Comparison of ENCODE assay signal across 38 cellular contexts in genomic region chr3:182035324-182035723, GRCh38.
"Had no signal": no experiment of that assay in that cellular context is flagged by ENCODE, and none has a peak within 500 bp of the region (broad histone marks: within the 10 kb centered on the region; RNA-seq: fewer than 3 reads in every experiment).

No MANE protein-coding gene starts in this region.

- H3K27ac Mint-ChIP-seq: activated naive CD4-positive, alpha-beta T cell treated with anti-CD3 and anti-CD28 coated beads for 36 hours; activated naive CD4-positive, alpha-beta T cell treated with anti-CD3 and anti-CD28 coated beads, Interleukin-2, amount 10 ng/mL, durations not matched to agents 7 days and 5 days; activated naive CD4-positive, alpha-beta T cell treated with anti-CD3 and anti-CD28 coated beads, Interleukin-2, amount 50 U/mL, for 24 hours; activated naive CD4-positive, alpha-beta T cell treated with anti-CD3 and anti-CD28 coated beads, Interleukin-2, amount 50 U/mL, for 72 hours; activated naive CD8-positive, alpha-beta T cell; activated naive CD8-positive, alpha-beta T cell treated with anti-CD3 and anti-CD28 coated beads for 36 hours; activated naive CD8-positive, alpha-beta T cell treated with anti-CD3 and anti-CD28 coated beads, Interleukin-2, amount 10 ng/mL, durations not matched to agents 7 days and 5 days; activated naive CD8-positive, alpha-beta T cell treated with anti-CD3 and anti-CD28 coated beads, Interleukin-2, amount 50 U/mL, for 24 hours; activated T-cell treated with anti-CD3 and anti-CD28 coated beads, Interleukin-2, amount 50 U/mL, for 24 hours; activated T-cell treated with anti-CD3 and anti-CD28 coated beads, Interleukin-2, amount 50 U/mL, for 72 hours; activated T-helper 1 cell treated with anti-CD3 and anti-CD28 coated beads, Interleukin-12 subunit alpha, Interleukin-12 subunit beta, Interleukin-2, Interleukin-4 antibody, amounts not matched to agents 30 ng/mL and 10 ng/mL and 1 ng/mL, durations not matched to agents 14 hours and 24 hours and 36 hours; activated T-helper 17 cell treated with anti-CD3 and anti-CD28 coated beads, Interleukin-2, amount 50 U/mL, for 72 hours; activated T-helper 2 cell treated with anti-CD3 and anti-CD28 coated beads, Interferon-gamma antibody, Interleukin-2, Interleukin-4, amounts not matched to agents 10 μg/mL and 5 μg/mL and 100 μg/mL, durations not matched to agents 14 hours and 24 hours and 36 hours; brain had no signal

- H3K27me3 ChIP-seq: adrenal gland, ascending aorta, body of pancreas, brain microvascular endothelial cell, breast epithelium, cardiac muscle cell had no signal

- H3K27me3 Mint-ChIP-seq: activated naive CD4-positive, alpha-beta T cell treated with anti-CD3 and anti-CD28 coated beads, Interleukin-2, amount 10 ng/mL, durations not matched to agents 7 days and 5 days; activated naive CD4-positive, alpha-beta T cell treated with anti-CD3 and anti-CD28 coated beads, Interleukin-2, amount 50 U/mL, for 24 hours; activated naive CD8-positive, alpha-beta T cell treated with anti-CD3 and anti-CD28 coated beads for 36 hours; activated naive CD8-positive, alpha-beta T cell treated with anti-CD3 and anti-CD28 coated beads, Interleukin-2, amount 10 ng/mL, durations not matched to agents 7 days and 5 days; activated naive CD8-positive, alpha-beta T cell treated with anti-CD3 and anti-CD28 coated beads, Interleukin-2, amount 50 U/mL, for 24 hours; activated T-cell treated with anti-CD3 and anti-CD28 coated beads, Interleukin-2, amount 50 U/mL, for 24 hours; activated T-helper 17 cell treated with anti-CD3 and anti-CD28 coated beads, Interleukin-2, amount 50 U/mL, for 72 hours; brain; central memory CD8-positive, alpha-beta T cell had no signal

- H3K4me3 ChIP-seq: adrenal gland, ascending aorta, body of pancreas, breast epithelium, cardiac muscle cell had no signal

- H3K9me3 Mint-ChIP-seq: activated naive CD8-positive, alpha-beta T cell treated with anti-CD3 and anti-CD28 coated beads for 36 hours; activated T-helper 2 cell treated with anti-CD3 and anti-CD28 coated beads, Interferon-gamma antibody, Interleukin-2, Interleukin-4, amounts not matched to agents 10 μg/mL and 5 μg/mL and 100 μg/mL, durations not matched to agents 14 hours and 24 hours and 36 hours had no signal

- H3K27ac ChIP-seq: adrenal gland, ascending aorta, body of pancreas, brain microvascular endothelial cell, breast epithelium, cardiac muscle cell had no signal

- H3K9me3 ChIP-seq: adrenal gland, ascending aorta, body of pancreas, breast epithelium had no signal

- ATAC-seq: activated naive CD4-positive, alpha-beta T cell treated with anti-CD3 and anti-CD28 coated beads, Interleukin-2, amount 50 U/mL, for 72 hours; activated naive CD8-positive, alpha-beta T cell treated with anti-CD3 and anti-CD28 coated beads, Interleukin-2, amount 50 U/mL, for 24 hours; activated T-cell treated with anti-CD3 and anti-CD28 coated beads, Interleukin-2, amount 50 U/mL, for 4 hours; activated T-cell treated with anti-CD3 and anti-CD28 coated beads, Interleukin-2, amount 50 U/mL, for 72 hours; activated T-helper 17 cell treated with anti-CD3 and anti-CD28 coated beads, Interleukin-2, amount 50 U/mL, for 72 hours; body of pancreas had no signal

- H3K36me3 Mint-ChIP-seq: activated naive CD4-positive, alpha-beta T cell treated with anti-CD3 and anti-CD28 coated beads, Interleukin-2, amount 10 ng/mL, durations not matched to agents 7 days and 5 days; activated naive CD4-positive, alpha-beta T cell treated with anti-CD3 and anti-CD28 coated beads, Interleukin-2, amount 50 U/mL, for 24 hours; activated naive CD4-positive, alpha-beta T cell treated with anti-CD3 and anti-CD28 coated beads, Interleukin-2, amount 50 U/mL, for 72 hours; activated naive CD8-positive, alpha-beta T cell; activated naive CD8-positive, alpha-beta T cell treated with anti-CD3 and anti-CD28 coated beads for 36 hours; activated naive CD8-positive, alpha-beta T cell treated with anti-CD3 and anti-CD28 coated beads, Interleukin-2, amount 10 ng/mL, durations not matched to agents 7 days and 5 days; brain had no signal

- H3K4me3 Mint-ChIP-seq: activated naive CD4-positive, alpha-beta T cell treated with anti-CD3 and anti-CD28 coated beads for 36 hours; activated naive CD4-positive, alpha-beta T cell treated with anti-CD3 and anti-CD28 coated beads, Interleukin-2, amount 10 ng/mL, durations not matched to agents 7 days and 5 days; activated naive CD4-positive, alpha-beta T cell treated with anti-CD3 and anti-CD28 coated beads, Interleukin-2, amount 50 U/mL, for 24 hours; activated naive CD8-positive, alpha-beta T cell; activated naive CD8-positive, alpha-beta T cell treated with anti-CD3 and anti-CD28 coated beads for 36 hours; activated naive CD8-positive, alpha-beta T cell treated with anti-CD3 and anti-CD28 coated beads, Interleukin-2, amount 10 ng/mL, durations not matched to agents 7 days and 5 days; activated naive CD8-positive, alpha-beta T cell treated with anti-CD3 and anti-CD28 coated beads, Interleukin-2, amount 50 U/mL, for 24 hours; activated T-cell treated with anti-CD3 and anti-CD28 coated beads, Interleukin-2, amount 50 U/mL, for 24 hours; activated T-cell treated with anti-CD3 and anti-CD28 coated beads, Interleukin-2, amount 50 U/mL, for 4 hours; activated T-cell treated with anti-CD3 and anti-CD28 coated beads, Interleukin-2, amount 50 U/mL, for 72 hours; activated T-helper 1 cell treated with anti-CD3 and anti-CD28 coated beads, Interleukin-12 subunit alpha, Interleukin-12 subunit beta, Interleukin-2, Interleukin-4 antibody, amounts not matched to agents 30 ng/mL and 10 ng/mL and 1 ng/mL, durations not matched to agents 14 hours and 24 hours and 36 hours; activated T-helper 17 cell treated with anti-CD3 and anti-CD28 coated beads, Interleukin-2, amount 50 U/mL, for 72 hours; brain; central memory CD8-positive, alpha-beta T cell had no signal

- H3K4me1 ChIP-seq: adrenal gland, ascending aorta, body of pancreas, breast epithelium had no signal

- DNase-seq: activated effector memory CD4-positive, alpha-beta T cell treated with anti-CD3 and anti-CD28 coated beads, Interleukin-2, amount 50 U/mL, for 16 hours; activated effector memory CD4-positive, alpha-beta T cell treated with Interleukin-2 at 50 U/mL for 16 hours; activated gamma-delta T cell; activated gamma-delta T cell treated with Interleukin-2 at 50 U/mL for 16 hours; activated naive CD4-positive, alpha-beta T cell; activated naive CD4-positive, alpha-beta T cell treated with anti-CD3 and anti-CD28 coated beads for 36 hours; activated naive CD4-positive, alpha-beta T cell treated with anti-CD3 and anti-CD28 coated beads, Interleukin-2, amount 10 ng/mL, durations not matched to agents 7 days and 5 days; activated naive CD4-positive, alpha-beta T cell treated with anti-CD3 and anti-CD28 coated beads, Interleukin-2, amount 50 U/mL, for 16 hours; activated naive CD4-positive, alpha-beta T cell treated with Interleukin-2 at 50 U/mL for 16 hours; activated naive CD8-positive, alpha-beta T cell treated with anti-CD3 and anti-CD28 coated beads for 36 hours; activated naive CD8-positive, alpha-beta T cell treated with anti-CD3 and anti-CD28 coated beads, Interleukin-2, amount 10 ng/mL, durations not matched to agents 7 days and 5 days; activated naive CD8-positive, alpha-beta T cell treated with anti-CD3 and anti-CD28 coated beads, Interleukin-2, amount 50 U/mL, for 24 hours; activated T-cell treated with anti-CD3 and anti-CD28 coated beads, Interleukin-2, amount 50 U/mL, for 1 hour; activated T-cell treated with anti-CD3 and anti-CD28 coated beads, Interleukin-2, amount 50 U/mL, for 24 hours; activated T-cell treated with anti-CD3 and anti-CD28 coated beads, Interleukin-2, amount 50 U/mL, for 4 hours; activated T-cell treated with anti-CD3 and anti-CD28 coated beads, Interleukin-2, amount 50 U/mL, for 48 hours; activated T-cell treated with anti-CD3 and anti-CD28 coated beads, Interleukin-2, amount 50 U/mL, for 72 hours; adrenal gland; amniotic stem cell; amygdala; anterior cingulate cortex; aorta; body of pancreas; brain microvascular endothelial cell; caudate nucleus; central memory CD4-positive, alpha-beta T cell; cerebellar nuclear complex had no signal

- H3K36me3 ChIP-seq: adrenal gland, ascending aorta, brain microvascular endothelial cell, breast epithelium, cardiac muscle cell had no signal

- H3K4me1 Mint-ChIP-seq: activated naive CD4-positive, alpha-beta T cell treated with anti-CD3 and anti-CD28 coated beads, Interleukin-2, amount 10 ng/mL, durations not matched to agents 7 days and 5 days; activated naive CD4-positive, alpha-beta T cell treated with anti-CD3 and anti-CD28 coated beads, Interleukin-2, amount 50 U/mL, for 24 hours; activated naive CD8-positive, alpha-beta T cell treated with anti-CD3 and anti-CD28 coated beads for 36 hours; activated naive CD8-positive, alpha-beta T cell treated with anti-CD3 and anti-CD28 coated beads, Interleukin-2, amount 10 ng/mL, durations not matched to agents 7 days and 5 days; activated naive CD8-positive, alpha-beta T cell treated with anti-CD3 and anti-CD28 coated beads, Interleukin-2, amount 50 U/mL, for 24 hours; activated T-helper 17 cell treated with anti-CD3 and anti-CD28 coated beads, Interleukin-2, amount 50 U/mL, for 72 hours; brain; central memory CD8-positive, alpha-beta T cell had no signal
